Comparison of ENCODE assay signal across 24 cellular contexts in the genomic region with DNA sequence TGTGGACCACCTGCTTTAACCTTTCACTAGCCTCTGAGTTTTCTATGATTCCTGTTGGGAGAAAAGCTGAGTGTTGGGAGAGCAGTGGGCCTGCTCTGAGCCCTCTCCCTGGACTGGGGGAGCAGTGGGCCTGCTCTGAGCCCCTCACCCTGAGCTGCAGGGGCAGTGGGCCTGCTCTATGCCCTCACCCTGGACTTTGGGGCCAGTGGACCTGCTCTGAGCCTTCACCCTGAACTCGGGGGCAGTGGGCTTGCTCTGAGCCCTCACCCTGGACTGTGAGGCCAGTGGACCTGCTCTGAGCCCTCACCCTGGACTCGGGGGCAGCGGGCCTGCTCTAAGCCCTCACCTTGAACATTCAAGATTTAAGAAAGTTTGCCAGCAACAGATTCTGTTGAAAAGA. TPM values are rescaled to one million over a fixed set of nuclear protein-coding genes. Genes with fewer than 3 reads are reported as not detected.
A peak's percentile ranks its signal among the peaks of the same experiment; 100 is the strongest.
DNase-seq lines count a peak whose midpoint lies in the region; ATAC-seq, FAIRE-seq and TF ChIP-seq lines count a peak whose summit lies in the region.
"Had no signal": no experiment of that assay in that cellular context is flagged by ENCODE, and none has a peak within 500 bp of the region (broad histone marks: within the 10 kb centered on the region; RNA-seq: fewer than 3 reads in every experiment).

No MANE protein-coding gene starts in this region.

- H3K4me2 ChIP-seq in HepG2 (ENCODE audit: low read depth, low read length) (peak overlapping the region; percentile 42; the same call in 1 of the 2 replicates), neuronal stem cell (ENCODE audit: insufficient read depth, low read length, poor library complexity, severe bottlenecking) (no peak overlapping the region), H9 (ENCODE audit: insufficient read depth, insufficient read length, low read length) (no peak overlapping the region)
- H3K4me2 ChIP-seq: A549, BLaER1 had no signal

- H4K8ac ChIP-seq in neuronal stem cell (ENCODE audit: low read depth, low read length), result no peak overlapping the region
- H4K8ac ChIP-seq in H9 (replicated peaks; ENCODE audit: insufficient read length, low read depth, low read length), result no peak overlapping the region

- H2BK15ac ChIP-seq in neuronal stem cell (ENCODE audit: low read length), result no peak overlapping the region
- no peak overlapping the region for H2BK15ac ChIP-seq in H9 (ENCODE audit: low read depth, low read length)

- intact Hi-C loops in HepG2 (cut with micrococcal nuclease; ENCODE audit: unreplicated experiment) (no loop called here), right lobe of liver (cut with DNase I) (no loop called here)

- TF ChIP-seq POLR2A in HepG2 (IDR thresholded peaks at IDR 0.05; ENCODE audit: insufficient read depth in 1 of 2, low read depth in 2 of 2, low read length in 2 of 2), result no peak
- no peak for TF ChIP-seq POLR2A in right lobe of liver (IDR thresholded peaks at IDR 0.05)

- H3K27ac ChIP-seq in HepG2 (ENCODE audit: extremely low read length, insufficient read depth, low read length), result no peak overlapping the region
- H3K27ac ChIP-seq in right lobe of liver, result no peak overlapping the region
- no peak overlapping the region for H3K27ac ChIP-seq in neuronal stem cell (replicated peaks; ENCODE audit: low read length)
- no peak overlapping the region for H3K27ac ChIP-seq in H9 (ENCODE audit: insufficient read length, low read depth, low read length)
- H3K27ac ChIP-seq: 22Rv1, A549, BLaER1 had no signal

- no peaks in the 10 kb centered on the region for H4K20me1 ChIP-seq in HepG2 (ENCODE audit: insufficient read depth, low read length)
- no peaks in the 10 kb centered on the region for H4K20me1 ChIP-seq in H9 (ENCODE audit: control insufficient read depth, insufficient read depth, insufficient read length)
- H4K20me1 ChIP-seq: BLaER1 had no signal

- H4K5ac ChIP-seq in H9 (ENCODE audit: insufficient read length, low read depth, low read length), result no peak overlapping the region

- ATAC-seq in HepG2 (peak; percentile 53), right lobe of liver (no peak), GM19351 (IDR thresholded peaks at IDR 0.05; ENCODE audit: unreplicated experiment) (no peak)
- no peak for ATAC-seq in central memory CD8-positive, alpha-beta T cell (replicated peaks; ENCODE audit: extremely low read depth, poor library complexity, severe bottlenecking)

- TF ChIP-seq RAD21 in HepG2 (CRISPR knock-in tag; IDR thresholded peaks at IDR 0.05), result no peak

- H3K23ac ChIP-seq in neuronal stem cell (ENCODE audit: low read depth, low read length, poor library complexity) (peak overlapping the region; percentile 80), H9 (ENCODE audit: insufficient read length, low read depth, low read length) (no peak overlapping the region)

- in situ Hi-C loops in HepG2 (cut with HindIII; ENCODE audit: extremely low pct_ligation_motif_present, low pct_unique_long_range_greater_than_20kb), result no loop called here
- in situ Hi-C loops in GM13976 (cut with MboI; ENCODE audit: low sequenced_read_pairs, unreplicated experiment), result no loop called here

- TF ChIP-seq CTCF in HepG2 (CRISPR knock-in tag; IDR thresholded peaks at IDR 0.05), result no peak
- no peak for TF ChIP-seq CTCF in right lobe of liver (IDR thresholded peaks at IDR 0.05)
- no peak for TF ChIP-seq CTCF in GM13976 (IDR thresholded peaks at IDR 0.05; ENCODE audit: borderline replicate concordance, control extremely low read depth, extremely low read depth, insufficient read depth, missing control alignments)
- no peak for TF ChIP-seq CTCF in H9 (conservative IDR thresholded peaks at IDR 0.05)

- H3K56ac ChIP-seq in H9 (ENCODE audit: insufficient read length, low read depth, low read length), result no peak overlapping the region

- H3K4me3 ChIP-seq in HepG2 (replicated peaks in 1 of 3; ENCODE audit: insufficient read depth in 1 of 3, low read depth in 2 of 3, low read length in 3 of 3) (peak overlapping the region in 1 of 3 experiments; percentile 48; a peak in 1 of 6 replicates), right lobe of liver (no peak overlapping the region), neuronal stem cell (ENCODE audit: low read length in 2 of 2) (no peak overlapping the region)
- H3K4me3 ChIP-seq: A549, BLaER1 had no signal

- no peaks in the 10 kb centered on the region for H3K9me3 Mint-ChIP-seq in central memory CD8-positive, alpha-beta T cell
- H3K9me3 Mint-ChIP-seq in H9, result no peaks in the 10 kb centered on the region; a peak in 1 of 5 replicates
- H3K9me3 Mint-ChIP-seq: CD4-positive, CD25-positive, alpha-beta regulatory T cell; CD8-positive, alpha-beta memory T cell had no signal

- H2BK12ac ChIP-seq in neuronal stem cell (ENCODE audit: low read length) (no peak overlapping the region), H9 (ENCODE audit: insufficient read length, low read depth, low read length) (no peak overlapping the region)

- no peak overlapping the region for H2BK20ac ChIP-seq in H9 (ENCODE audit: low read depth, low read length, poor library complexity, severe bottlenecking)

- H3K27me3 Mint-ChIP-seq in central memory CD8-positive, alpha-beta T cell, result peaks cover 28% of the 10 kb centered on the region
- no peaks in the 10 kb centered on the region for H3K27me3 Mint-ChIP-seq in H9 (ENCODE audit: low read depth)

- H3K79me1 ChIP-seq in neuronal stem cell (ENCODE audit: low read depth, low read length) (no peaks in the 10 kb centered on the region), H9 (ENCODE audit: insufficient read depth, low read depth, low read length, poor library complexity, severe bottlenecking) (no peaks in the 10 kb centered on the region)

- no peaks in the 10 kb centered on the region for H3K36me3 Mint-ChIP-seq in central memory CD8-positive, alpha-beta T cell (ENCODE audit: insufficient read depth)
- no peaks in the 10 kb centered on the region for H3K36me3 Mint-ChIP-seq in H9 (ENCODE audit: insufficient read depth in 1 of 3, low read depth in 3 of 3)
- H3K36me3 Mint-ChIP-seq: CD14-positive monocyte; CD4-positive, alpha-beta memory T cell; CD8-positive, alpha-beta memory T cell had no signal

- H3K36me3 ChIP-seq in HepG2 (replicated peaks in 1 of 2; ENCODE audit: control insufficient read depth in 1 of 2, insufficient read depth in 2 of 2, low read length in 2 of 2) (no peaks in the 10 kb centered on the region), right lobe of liver (no peaks in the 10 kb centered on the region), neuronal stem cell (replicated peaks in 1 of 2; ENCODE audit: control insufficient read depth in 2 of 2, insufficient read depth in 2 of 2, low read length in 2 of 2) (no peaks in the 10 kb centered on the region)
- H3K36me3 ChIP-seq: BE2C, BLaER1 had no signal

- FAIRE-seq in HepG2 (lab: Jason Lieb, UNC), result no peak
- FAIRE-seq: A549, D721Med, G401.6, GM12891, GM18507 had no signal

- no peak overlapping the region for H3K14ac ChIP-seq in neuronal stem cell (ENCODE audit: low read length)
- H3K14ac ChIP-seq in H9 (ENCODE audit: insufficient read depth, low read length), result no peak overlapping the region

- H2BK5ac ChIP-seq in neuronal stem cell (ENCODE audit: low read length) (no peak overlapping the region), H9 (ENCODE audit: insufficient read length, low read length) (no peak overlapping the region)

- BruUV-seq in HepG2 (replicated peaks; lab: Mats Ljungman, UMichigan), result no TSS peak

- H3K9me3 ChIP-seq in HepG2 (ENCODE audit: low read length), result no peaks in the 10 kb centered on the region
- H3K9me3 ChIP-seq in right lobe of liver, result no peaks in the 10 kb centered on the region
- no peaks in the 10 kb centered on the region for H3K9me3 ChIP-seq in neuronal stem cell (replicated peaks in 1 of 2; ENCODE audit: control insufficient read depth in 2 of 2, insufficient read depth in 1 of 2, low read depth in 1 of 2, low read length in 2 of 2)
- no peaks in the 10 kb centered on the region for H3K9me3 ChIP-seq in H9 (ENCODE audit: control insufficient read depth, low read depth, low read length)
- H3K9me3 ChIP-seq: A549, BE2C, BLaER1 had no signal

- H2AFZ ChIP-seq in HepG2 (ENCODE audit: low read length) (no peak overlapping the region), neuronal stem cell (ENCODE audit: low read length) (peak overlapping the region; percentile 53), H9 (ENCODE audit: low read length) (no peak overlapping the region)

- H3K79me2 ChIP-seq in HepG2 (ENCODE audit: insufficient read depth, low read length) (no peaks in the 10 kb centered on the region), H9 (ENCODE audit: insufficient read depth, low read length) (no peaks in the 10 kb centered on the region)

- POLR2A ChIA-PET in HepG2 (lab: Yijun Ruan, JAX), result no interaction called here

- H3K9ac ChIP-seq in HepG2 (ENCODE audit: insufficient read depth, low read depth, low read length) (0 out of 2 replicates have a peak overlapping the region, but pooled peaks have one; percentile 8), neuronal stem cell (ENCODE audit: low read depth, low read length, poor library complexity) (no peak overlapping the region), H9 (ENCODE audit: extremely low read depth, insufficient read length, low read length) (no peak overlapping the region)
- H3K9ac ChIP-seq: BLaER1 had no signal

- H3K18ac ChIP-seq in neuronal stem cell (ENCODE audit: low read length) (peak overlapping the region; percentile 28), H9 (ENCODE audit: insufficient read length, low read depth, low read length) (no peak overlapping the region)

- no peak for TF ChIP-seq EP300 in HepG2 (IDR thresholded peaks at IDR 0.05; ENCODE audit: low read depth in 2 of 2, low read length in 2 of 2)
- TF ChIP-seq EP300 in HepG2 (CRISPR knock-in tag; IDR thresholded peaks at IDR 0.05; ENCODE audit: borderline replicate concordance), result no peak

- H2BK120ac ChIP-seq in neuronal stem cell (ENCODE audit: low read depth, low read length) (no peak overlapping the region), H9 (ENCODE audit: low read depth, low read length, poor library complexity, severe bottlenecking) (no peak overlapping the region)

- no peaks in the 10 kb centered on the region for H3K23me2 ChIP-seq in H9 (ENCODE audit: insufficient read length, low read depth, low read length, poor library complexity, severe bottlenecking)

- WGBS in HepG2 (ENCODE audit: low lambda C conversion rate), result 69% methylated on average over 2 of the region's 3 CpGs
- 69% methylated on average over 2 of the region's 3 CpGs for WGBS in right lobe of liver (ENCODE audit: insufficient coverage, low coverage, low lambda C conversion rate, missing lambda C conversion rate)
- no CpG with 5 or more reads among the region's 3 CpGs for WGBS in neuronal stem cell (ENCODE audit: extremely low coverage in 2 of 2, insufficient read length in 2 of 2, insufficient replicate concordance in 1 of 2), 2 donors
- WGBS in H9 (ENCODE audit: extremely low coverage, insufficient read length, low lambda C conversion rate), result no CpG with 5 or more reads among the region's 3 CpGs

- peak overlapping the region; percentile 65 for H3K27ac Mint-ChIP-seq in central memory CD8-positive, alpha-beta T cell (ENCODE audit: low read depth)
- H3K27ac Mint-ChIP-seq in H9, result peak overlapping the region in 1 of 3 experiments; percentile 57; a peak in 1 of 7 replicates
- H3K27ac Mint-ChIP-seq: CD14-positive monocyte; CD4-positive, CD25-positive, alpha-beta regulatory T cell; CD8-positive, alpha-beta memory T cell had no signal

- H4K91ac ChIP-seq in neuronal stem cell (ENCODE audit: low read depth, low read length, poor library complexity), result no peak overlapping the region
- no peak overlapping the region for H4K91ac ChIP-seq in H9 (ENCODE audit: insufficient read length, low read depth, low read length)

- H3K4me1 ChIP-seq in HepG2 (ENCODE audit: insufficient read depth, low read length), result peaks cover 8% of the 10 kb centered on the region
- H3K4me1 ChIP-seq in right lobe of liver, result no peaks in the 10 kb centered on the region
- H3K4me1 ChIP-seq in neuronal stem cell (ENCODE audit: control insufficient read depth in 2 of 2, insufficient read depth in 1 of 2, low read depth in 1 of 2, low read length in 2 of 2), result no peaks in the 10 kb centered on the region
- H3K4me1 ChIP-seq in H9 (ENCODE audit: insufficient read depth, low read length), result no peaks in the 10 kb centered on the region
- H3K4me1 ChIP-seq: A549, BE2C, BLaER1 had no signal

- no peak overlapping the region for H3K4ac ChIP-seq in neuronal stem cell (ENCODE audit: low read length)
- H3K4ac ChIP-seq in H9 (ENCODE audit: low read depth, low read length), result no peak overlapping the region

- DNase-seq in HepG2 (ENCODE audit: low spot score) (no peak), right lobe of liver (no peak), GM13976 (ENCODE audit: low spot score) (peak; percentile 12), neuronal stem cell (ENCODE audit: low spot score) (no peak), H9 (no peak)
- DNase-seq in central memory CD8-positive, alpha-beta T cell (ENCODE audit: low spot score in 2 of 2), result no peak
- DNase-seq in activated effector memory CD4-positive, alpha-beta T cell treated with anti-CD3 and anti-CD28 coated beads, Interleukin-2, amount 50 U/mL, for 16 hours, result no peak
- DNase-seq: BE2C; C1 segment of cervical spinal cord; CD4-positive, alpha-beta memory T cell; CD4-positive, CD25-positive, alpha-beta regulatory T cell; CD8-positive, alpha-beta memory T cell; COR-L47; DMS79 treated with DMSO at 0.1 percent for 48 hours; GF-D8 had no signal

- H3K4me1 Mint-ChIP-seq in central memory CD8-positive, alpha-beta T cell, result no peaks in the 10 kb centered on the region
- no peaks in the 10 kb centered on the region for H3K4me1 Mint-ChIP-seq in H9
- H3K4me1 Mint-ChIP-seq: CD14-positive monocyte; CD4-positive, alpha-beta memory T cell; CD4-positive, CD25-positive, alpha-beta regulatory T cell; CD8-positive, alpha-beta memory T cell had no signal

- no peak overlapping the region for H3T11ph ChIP-seq in H9 (ENCODE audit: low read length)

- H2AK5ac ChIP-seq in neuronal stem cell (ENCODE audit: low read depth, low read length) (no peak overlapping the region), H9 (ENCODE audit: insufficient read length, low read length) (no peak overlapping the region)

- H3K27me3 ChIP-seq in HepG2 (ENCODE audit: control insufficient read depth in 1 of 2, insufficient read depth in 2 of 2, low read length in 2 of 2) (peaks cover 1 to 7% of the 10 kb centered on the region in 2 experiments; a peak in 3 of 5 replicates), right lobe of liver (no peaks in the 10 kb centered on the region), neuronal stem cell (ENCODE audit: control insufficient read depth in 3 of 3, insufficient read depth in 3 of 3, low read depth in 1 of 3, low read length in 3 of 3) (no peaks in the 10 kb centered on the region), H9 (ENCODE audit: insufficient read depth, low read length) (no peaks in the 10 kb centered on the region)
- H3K27me3 ChIP-seq: BLaER1 had no signal

- CTCF ChIA-PET in HepG2 (lab: Yijun Ruan, JAX; ENCODE audit: low intra/inter-chr PET ratio, low total read pairs), result no interaction called here

- no peak overlapping the region for H3K4me3 Mint-ChIP-seq in central memory CD8-positive, alpha-beta T cell
- no peak overlapping the region for H3K4me3 Mint-ChIP-seq in H9
- H3K4me3 Mint-ChIP-seq: CD14-positive monocyte; CD4-positive, CD25-positive, alpha-beta regulatory T cell; CD8-positive, alpha-beta memory T cell had no signal

RNA-seq across cellular contexts. Expression of a gene that starts 33.4 kb away (rescaled TPM):
- total RNA-seq in HepG2 (2016; rRNA removed; fragmentation: Illumina TruSeq; extraction: Trizol) (2.9 and 7.7 TPM in 2 replicates), right lobe of liver (1 to 10 TPM; 4.4 to 8.8 (median 6.3) TPM), H9 (2021) (12.1 and 13.4 TPM in 2 replicates)
- total RNA-seq in HepG2 (2016; cell fraction: cytosol; rRNA removed; fragmentation: Illumina TruSeq; extraction: Trizol; ENCODE audit: low read depth), result 2.6 and 2.7 TPM in 2 replicates
- 2.9 and 8.5 TPM in 2 replicates for total RNA-seq in HepG2 (2016; cell fraction: insoluble cytoplasmic fraction; rRNA removed; fragmentation: Illumina TruSeq; extraction: Trizol)
- total RNA-seq in HepG2 (2016; cell fraction: membrane; rRNA removed; fragmentation: Illumina TruSeq; extraction: Trizol), result 3.6 and 4.6 TPM in 2 replicates
- total RNA-seq in HepG2 (2016; cell fraction: nucleus; rRNA removed; fragmentation: Illumina TruSeq; extraction: Trizol), result 13.6 and 16.4 TPM in 2 replicates
- polyA plus RNA-seq in HepG2 (2011; rRNA removed), result 19.5 and 21.9 TPM in 2 replicates
- 4.9 and 6.2 TPM in 2 replicates for polyA plus RNA-seq in HepG2 (2011; cell fraction: cytosol; rRNA removed)
- 100 and 102 TPM in 2 replicates for polyA plus RNA-seq in HepG2 (2011; cell fraction: nucleus; rRNA removed)
- 10.5 and 12.1 TPM in 2 replicates for polyA plus RNA-seq in HepG2 (2012)
- 2.0 and 2.4 TPM in 2 replicates for polyA plus RNA-seq in HepG2 (2016; cell fraction: cytosol; fragmentation: Illumina TruSeq; extraction: Trizol; ENCODE audit: low read depth)
- 3.7 and 5.0 TPM in 2 replicates for polyA plus RNA-seq in HepG2 (2016; cell fraction: insoluble cytoplasmic fraction; fragmentation: Illumina TruSeq; extraction: Trizol; ENCODE audit: low read depth)
- 3.1 and 4.3 TPM in 2 replicates for polyA plus RNA-seq in HepG2 (2016; cell fraction: membrane; fragmentation: Illumina TruSeq; extraction: Trizol; ENCODE audit: low read depth)
- 74.3 and 78.0 TPM in 2 replicates for polyA plus RNA-seq in HepG2 (2016; cell fraction: nucleus; fragmentation: Illumina TruSeq; extraction: Trizol; ENCODE audit: insufficient read depth, low read depth)
- polyA minus RNA-seq in HepG2 (2011; rRNA and poly(A)+ RNA removed; ENCODE audit: low replicate concordance), result 4.0 and 9.2 TPM in 2 replicates
- 0.70 and 1.3 TPM in 2 replicates for polyA minus RNA-seq in HepG2 (2011; cell fraction: cytosol; rRNA and poly(A)+ RNA removed)
- polyA minus RNA-seq in HepG2 (2011; cell fraction: nucleus; rRNA and poly(A)+ RNA removed), result 12.9 and 13.0 TPM in 2 replicates
- 12.7 TPM for polyA plus RNA-seq in neuronal stem cell (2013, experiment 1 of 2)
- 12.3 TPM for polyA plus RNA-seq in neuronal stem cell (2013, experiment 2 of 2)

RNA-seq across cellular contexts. Expression of a gene that starts 46.1 kb away (rescaled TPM):
- total RNA-seq in HepG2 (2016; rRNA removed; fragmentation: Illumina TruSeq; extraction: Trizol), result 29.6 and 42.1 TPM in 2 replicates
- 6.6 and 7.1 TPM in 2 replicates for total RNA-seq in HepG2 (2016; cell fraction: cytosol; rRNA removed; fragmentation: Illumina TruSeq; extraction: Trizol; ENCODE audit: low read depth)
- total RNA-seq in HepG2 (2016; cell fraction: insoluble cytoplasmic fraction; rRNA removed; fragmentation: Illumina TruSeq; extraction: Trizol), result 29.5 and 35.8 TPM in 2 replicates
- total RNA-seq in HepG2 (2016; cell fraction: membrane; rRNA removed; fragmentation: Illumina TruSeq; extraction: Trizol), result 8.1 and 9.6 TPM in 2 replicates
- total RNA-seq in HepG2 (2016; cell fraction: nucleus; rRNA removed; fragmentation: Illumina TruSeq; extraction: Trizol), result 36.6 and 38.6 TPM in 2 replicates
- polyA plus RNA-seq in HepG2 (2011; rRNA removed), result 20.7 and 22.8 TPM in 2 replicates
- 10.4 and 11.2 TPM in 2 replicates for polyA plus RNA-seq in HepG2 (2011; cell fraction: cytosol; rRNA removed)
- 42.6 and 48.6 TPM in 2 replicates for polyA plus RNA-seq in HepG2 (2011; cell fraction: nucleus; rRNA removed)
- polyA plus RNA-seq in HepG2 (2012), result 19.8 and 20.5 TPM in 2 replicates
- polyA plus RNA-seq in HepG2 (2016; cell fraction: cytosol; fragmentation: Illumina TruSeq; extraction: Trizol; ENCODE audit: low read depth), result 1.4 and 1.9 TPM in 2 replicates
- 29.3 and 32.5 TPM in 2 replicates for polyA plus RNA-seq in HepG2 (2016; cell fraction: insoluble cytoplasmic fraction; fragmentation: Illumina TruSeq; extraction: Trizol; ENCODE audit: low read depth)
- 3.3 and 3.5 TPM in 2 replicates for polyA plus RNA-seq in HepG2 (2016; cell fraction: membrane; fragmentation: Illumina TruSeq; extraction: Trizol; ENCODE audit: low read depth)
- polyA plus RNA-seq in HepG2 (2016; cell fraction: nucleus; fragmentation: Illumina TruSeq; extraction: Trizol; ENCODE audit: insufficient read depth, low read depth), result 61.7 and 65.9 TPM in 2 replicates
- 9.0 and 15.5 TPM in 2 replicates for polyA minus RNA-seq in HepG2 (2011; rRNA and poly(A)+ RNA removed; ENCODE audit: low replicate concordance)
- 14.3 and 17.2 TPM in 2 replicates for polyA minus RNA-seq in HepG2 (2011; cell fraction: cytosol; rRNA and poly(A)+ RNA removed)
- polyA minus RNA-seq in HepG2 (2011; cell fraction: nucleus; rRNA and poly(A)+ RNA removed), result 54.2 and 74.1 TPM in 2 replicates
- total RNA-seq in right lobe of liver, result 10 to 100 TPM in 5 of 6 experiments, 1 to 10 TPM in 1; 9.5 to 26.1 (median 19.7) TPM
- 11.4 TPM for polyA plus RNA-seq in neuronal stem cell (2013, experiment 1 of 2)
- polyA plus RNA-seq in neuronal stem cell (2013, experiment 2 of 2), result 10.5 TPM
- total RNA-seq in H9 (2021), result 32.1 and 35.5 TPM in 2 replicates
